ENCODE assay signal across 23 cellular contexts in genomic region chr6:120779441-120779840, GRCh38.
"Had no signal": no experiment of that assay in that cellular context is flagged by ENCODE, and none has a peak within 500 bp of the region (broad histone marks: within the 10 kb centered on the region; RNA-seq: fewer than 3 reads in every experiment).

No MANE protein-coding gene starts in this region.

- H3K27ac Mint-ChIP-seq: IgD-negative memory B cell had no signal

- H3K9ac ChIP-seq: KMS-11 had no signal

- H3K4me1 Mint-ChIP-seq: IgD-negative memory B cell had no signal

- DNase-seq: Kasumi-1, MM.1S, NCI-H1105, NCI-H1417, NCI-H1436 treated with DMSO at 0.1 percent for 48 hours, NCI-H1694, NCI-H187 treated with DMSO at 0.1 percent for 48 hours, NCI-H2029 treated with DMSO at 0.1 percent for 48 hours, NCI-H2171 treated with DMSO at 0.1 percent for 48 hours, NCI-H524 treated with DMSO at 0.1 percent for 48 hours, NCI-H69, NCI-H774, Right ventricle myocardium superior, RPMI8226, SIG-M5 had no signal

- H3K4me1 ChIP-seq: SJSA1 had no signal

- H3K36me3 Mint-ChIP-seq: IgD-negative memory B cell had no signal

- ATAC-seq: K562 had no signal

- H3K4me3 ChIP-seq: K562, SJSA1, SK-N-MC had no signal

- H3K27me3 ChIP-seq: SJSA1 had no signal

- H3K27ac ChIP-seq: HL-60, KMS-11, SJSA1, SK-N-MC had no signal

- H3K9me3 ChIP-seq: SJSA1 had no signal

- H3K36me3 ChIP-seq: SJSA1 had no signal

- FAIRE-seq: HTR-8/SVneo, K562, RCC 7860 had no signal

- H3K27me3 Mint-ChIP-seq: IgD-negative memory B cell had no signal
